Comparison of ENCODE assay signal across 15 cellular contexts in the genomic region with DNA sequence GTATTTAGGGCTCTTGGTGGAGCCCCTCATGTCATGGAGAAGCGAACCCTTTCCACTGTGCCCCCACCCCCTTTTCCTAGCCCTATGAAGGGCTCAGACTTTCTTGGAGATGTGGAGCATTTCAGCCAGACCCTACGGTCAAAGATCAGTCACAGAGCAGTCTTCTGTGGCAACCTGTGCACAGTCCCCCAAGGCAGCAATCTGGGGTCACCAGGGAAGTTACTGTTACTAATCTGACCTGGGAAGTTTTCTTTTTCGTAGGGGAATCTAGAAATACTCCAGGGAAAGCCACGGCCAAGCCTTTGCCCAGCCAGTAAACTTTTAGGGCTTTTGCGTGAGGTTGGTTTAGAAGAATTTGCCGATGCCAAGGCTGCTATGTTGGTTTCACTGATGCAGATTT. TPM values are rescaled to one million over a fixed set of nuclear protein-coding genes. Genes with fewer than 3 reads are reported as not detected.
A peak's percentile ranks its signal among the peaks of the same experiment; 100 is the strongest.
DNase-seq lines count a peak whose midpoint lies in the region; ATAC-seq and TF ChIP-seq lines count a peak whose summit lies in the region.
"Had no signal": no experiment of that assay in that cellular context is flagged by ENCODE, and none has a peak within 500 bp of the region (broad histone marks: within the 10 kb centered on the region; RNA-seq: fewer than 3 reads in every experiment).

No MANE protein-coding gene starts in this region.

- peaks cover 10% of the 10 kb centered on the region for H3K4me1 Mint-ChIP-seq in activated naive CD8-positive, alpha-beta T cell treated with anti-CD3 and anti-CD28 coated beads for 36 hours

- H3K27ac ChIP-seq in BLaER1 = no peak overlapping the region; the same call in 1 of the 2 replicates
- H3K27ac ChIP-seq in adrenal gland = peak overlapping the region; percentile 14 to 83 (median 64)
- H3K27ac ChIP-seq in lower lobe of right lung = peak overlapping the region; percentile 63
- H3K27ac ChIP-seq in stomach smooth muscle (ENCODE audit: low read length) = peak overlapping the region; percentile 37
- H3K27ac ChIP-seq: neutrophil had no signal

- H3K36me3 ChIP-seq in BLaER1 (no peaks in the 10 kb centered on the region), adrenal gland (replicated peaks in 1 of 2) (peaks cover 0 to 3% of the 10 kb centered on the region in 2 donors), lower lobe of right lung (peaks cover 20% of the 10 kb centered on the region), stomach smooth muscle (ENCODE audit: control insufficient read depth in 2 of 2, insufficient read depth in 2 of 2, low read length in 2 of 2) (peaks cover 0 to 2% of the 10 kb centered on the region in 2 donors)
- H3K36me3 ChIP-seq: neutrophil had no signal

- H3K4me3 ChIP-seq in BLaER1 (no peak overlapping the region), adrenal gland (no peak overlapping the region), lower lobe of right lung (no peak overlapping the region), stomach smooth muscle (ENCODE audit: low read length in 2 of 2) (peak overlapping the region in 1 of 2 donors; percentile 4)

- DNase-seq in adrenal gland (peak in 1 of 7 donors; percentile 40), lower lobe of right lung (no peak), GM20000 (ENCODE audit: low spot score) (no peak)
- DNase-seq in stimulated activated CD4-positive, alpha-beta T cell treated with anti-CD3 and anti-CD28 coated beads, Interleukin-12 subunit alpha, Interleukin-12 subunit beta, amount 100 ng/mL, for 4 hours = no peak
- DNase-seq in activated naive CD8-positive, alpha-beta T cell treated with anti-CD3 and anti-CD28 coated beads for 36 hours = no peak
- DNase-seq: activated CD8-positive, alpha-beta T cell treated with anti-CD3 and anti-CD28 coated beads for 36 hours; KG1; mesendoderm; NCI-H2171; NCI-H82; SW 1271 had no signal

- H3K4me1 ChIP-seq in BLaER1 = peaks cover 39% of the 10 kb centered on the region
- peaks cover 33 to 91% of the 10 kb centered on the region in 2 donors for H3K4me1 ChIP-seq in adrenal gland (replicated peaks in 1 of 2)
- H3K4me1 ChIP-seq in lower lobe of right lung = peaks cover 98% of the 10 kb centered on the region
- peaks cover 33% of the 10 kb centered on the region for H3K4me1 ChIP-seq in stomach smooth muscle (ENCODE audit: control insufficient read depth, insufficient read depth, low read length)

- H3K4me2 ChIP-seq in BLaER1 = peak overlapping the region; percentile 70

- H3K36me3 Mint-ChIP-seq in activated naive CD8-positive, alpha-beta T cell treated with anti-CD3 and anti-CD28 coated beads for 36 hours = no peaks in the 10 kb centered on the region

- intact Hi-C loops in adrenal gland (cut with DNase I) = no loop called here
- intact Hi-C loops in lower lobe of right lung (cut with DNase I) = no loop called here

- H3K4me3 Mint-ChIP-seq in activated naive CD8-positive, alpha-beta T cell treated with anti-CD3 and anti-CD28 coated beads for 36 hours = no peak overlapping the region
- H3K4me3 Mint-ChIP-seq: activated CD8-positive, alpha-beta T cell treated with anti-CD3 and anti-CD28 coated beads for 36 hours had no signal

- H3K27me3 Mint-ChIP-seq in activated naive CD8-positive, alpha-beta T cell treated with anti-CD3 and anti-CD28 coated beads for 36 hours = no peaks in the 10 kb centered on the region

- H4K20me1 ChIP-seq in BLaER1 = no peaks in the 10 kb centered on the region

- no peak overlapping the region for H3K9ac ChIP-seq in BLaER1
- no peak overlapping the region for H3K9ac ChIP-seq in stomach smooth muscle (ENCODE audit: low read length in 2 of 2)

- H3K27ac Mint-ChIP-seq in activated naive CD8-positive, alpha-beta T cell treated with anti-CD3 and anti-CD28 coated beads for 36 hours = no peak overlapping the region
- H3K27ac Mint-ChIP-seq: activated CD8-positive, alpha-beta T cell treated with anti-CD3 and anti-CD28 coated beads for 36 hours had no signal

- H3K27me3 ChIP-seq in BLaER1 (no peaks in the 10 kb centered on the region), adrenal gland (no peaks in the 10 kb centered on the region), lower lobe of right lung (ENCODE audit: low read depth) (no peaks in the 10 kb centered on the region), stomach smooth muscle (ENCODE audit: control insufficient read depth in 1 of 2, insufficient read depth in 2 of 2, low read length in 2 of 2) (no peaks in the 10 kb centered on the region)
- H3K27me3 ChIP-seq: neutrophil had no signal

- no peak for TF ChIP-seq POLR2A in adrenal gland (IDR thresholded peaks at IDR 0.05)

- no peaks in the 10 kb centered on the region for H3K9me3 Mint-ChIP-seq in activated naive CD8-positive, alpha-beta T cell treated with anti-CD3 and anti-CD28 coated beads for 36 hours
- H3K9me3 Mint-ChIP-seq: activated CD8-positive, alpha-beta T cell treated with anti-CD3 and anti-CD28 coated beads for 36 hours had no signal

- ATAC-seq in lower lobe of right lung = no peak
- ATAC-seq in HG03039 (IDR thresholded peaks at IDR 0.05; ENCODE audit: unreplicated experiment) = no peak
- ATAC-seq: activated CD8-positive, alpha-beta T cell treated with anti-CD3 and anti-CD28 coated beads for 36 hours had no signal

- H3K9me3 ChIP-seq in BLaER1 = no peaks in the 10 kb centered on the region
- no peaks in the 10 kb centered on the region for H3K9me3 ChIP-seq in adrenal gland (replicated peaks in 1 of 3)
- no peaks in the 10 kb centered on the region for H3K9me3 ChIP-seq in lower lobe of right lung
- H3K9me3 ChIP-seq in stomach smooth muscle (ENCODE audit: control insufficient read depth in 2 of 2, low read length in 2 of 2) = no peaks in the 10 kb centered on the region
- H3K9me3 ChIP-seq: neutrophil had no signal

- WGBS in adrenal gland, 4 donors = 84 to 90% (median 87%) methylated on average over 6 of the region's 6 CpGs

- TF ChIP-seq CTCF in adrenal gland (IDR thresholded peaks at IDR 0.05) = no peak
- no peak for TF ChIP-seq CTCF in lower lobe of right lung (IDR thresholded peaks at IDR 0.05)
- TF ChIP-seq CTCF in GM20000 (IDR thresholded peaks at IDR 0.05; ENCODE audit: extremely low read depth, missing control alignments) = no peak

RNA-seq across cellular contexts. Expression of gene ZBTB16, which starts 50.6 kb away (rescaled TPM):
- 100 to 1,000 TPM in 1 of 8 donors, 10 to 100 TPM in 7; 25.3 to 119 (median 68.6) TPM for total RNA-seq in adrenal gland
- 10 to 100 TPM; 16.0 to 36.0 (median 16.0) TPM for polyA plus RNA-seq in adrenal gland
- 171 TPM for total RNA-seq in lower lobe of right lung
- total RNA-seq in activated naive CD8-positive, alpha-beta T cell treated with anti-CD3 and anti-CD28 coated beads for 36 hours = 1 to 10 TPM; 1.7 to 2.1 TPM

Comparison
In these comparisons a context has a peak if more than half of its experiments do, and no peak if none do; other contexts are left out.
1. RNA of gene ZBTB16, which starts 50.6 kb away (total RNA-seq): 171 TPM in lower lobe of right lung (single experiment) and 25.3 to 119 TPM in adrenal gland; 1.7 to 2.1 TPM in activated naive CD8-positive, alpha-beta T cell treated with anti-CD3 and anti-CD28 coated beads for 36 hours; every median in the first group is over 4 times any median in the second.